10 cellular contexts compared by ENCODE assay signal in the genomic region with DNA sequence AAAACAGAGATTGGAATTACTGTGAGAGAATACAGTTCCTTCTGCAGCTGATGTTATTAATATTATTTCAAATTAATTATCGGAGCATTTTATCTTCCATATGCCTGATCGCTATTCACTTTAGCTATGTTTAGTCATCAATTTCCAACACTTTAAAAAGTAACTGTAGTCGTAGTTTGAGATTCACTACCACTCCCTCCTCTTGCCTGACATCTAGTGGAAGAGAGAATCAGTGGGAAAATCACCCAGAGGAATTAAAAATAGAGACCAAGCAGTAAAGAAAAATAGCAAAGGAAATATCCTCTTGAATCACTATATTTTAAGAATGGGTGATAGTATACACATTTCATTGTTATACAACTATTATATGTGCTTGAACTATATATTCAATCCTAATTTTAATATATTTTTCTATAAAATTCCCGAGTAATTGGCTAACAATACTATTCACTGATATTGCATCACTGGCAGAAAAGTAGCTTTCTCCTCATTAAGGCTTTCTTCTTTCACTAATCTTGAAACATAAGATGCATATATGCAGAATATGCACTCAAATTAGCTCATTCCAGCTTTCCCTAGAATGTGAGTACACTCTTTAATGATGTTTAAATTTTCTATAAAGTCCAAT.
DNase-seq lines count a peak whose midpoint lies in the region; ATAC-seq lines count a peak whose summit lies in the region.
"Had no signal": no experiment of that assay in that cellular context is flagged by ENCODE, and none has a peak within 500 bp of the region (broad histone marks: within the 10 kb centered on the region; RNA-seq: fewer than 3 reads in every experiment).

No MANE protein-coding gene starts in this region.

- CTCF ChIA-PET in activated naive CD4-positive, alpha-beta T cell treated with anti-CD3 and anti-CD28 coated beads for 36 hours (lab: Charles Lee), result no interaction called here

- no peaks in the 10 kb centered on the region for H3K27me3 Mint-ChIP-seq in activated naive CD4-positive, alpha-beta T cell treated with anti-CD3 and anti-CD28 coated beads for 36 hours (ENCODE audit: low read depth)
- H3K27me3 Mint-ChIP-seq: memory B cell had no signal

- no peaks in the 10 kb centered on the region for H3K36me3 Mint-ChIP-seq in activated naive CD4-positive, alpha-beta T cell treated with anti-CD3 and anti-CD28 coated beads for 36 hours (ENCODE audit: low read depth)
- H3K36me3 Mint-ChIP-seq: memory B cell had no signal

- H3K4me3 Mint-ChIP-seq in activated naive CD4-positive, alpha-beta T cell treated with anti-CD3 and anti-CD28 coated beads for 36 hours, result no peak overlapping the region
- H3K4me3 Mint-ChIP-seq: memory B cell had no signal

- no peaks in the 10 kb centered on the region for H3K9me3 Mint-ChIP-seq in activated naive CD4-positive, alpha-beta T cell treated with anti-CD3 and anti-CD28 coated beads for 36 hours
- H3K9me3 Mint-ChIP-seq: memory B cell had no signal

- DNase-seq in DMS114 treated with DMSO at 0.1 percent for 48 hours (lab: John Stamatoyannopoulos, UW; ENCODE audit: unreplicated experiment) (peak; percentile 22), HuH-7.5 (ENCODE audit: low spot score) (peak; percentile 1), SKM-1 (lab: John Stamatoyannopoulos, UW; ENCODE audit: unreplicated experiment) (peak; percentile 4), kidney tubule cell (ENCODE audit: low spot score) (peak; percentile 3), NCI-H1436 (lab: John Stamatoyannopoulos, UW) (no peak)
- DNase-seq in activated naive CD4-positive, alpha-beta T cell treated with anti-CD3 and anti-CD28 coated beads for 36 hours, result no peak
- DNase-seq: cerebellar nuclear complex had no signal

- no peak overlapping the region for H3K27ac Mint-ChIP-seq in activated naive CD4-positive, alpha-beta T cell treated with anti-CD3 and anti-CD28 coated beads for 36 hours
- H3K27ac Mint-ChIP-seq: memory B cell had no signal

- no peaks in the 10 kb centered on the region for H3K4me1 Mint-ChIP-seq in activated naive CD4-positive, alpha-beta T cell treated with anti-CD3 and anti-CD28 coated beads for 36 hours (ENCODE audit: low read depth)
- H3K4me1 Mint-ChIP-seq: memory B cell had no signal

- ATAC-seq in HG03045 (IDR thresholded peaks at IDR 0.05; ENCODE audit: unreplicated experiment) (no peak), GM18498 (IDR thresholded peaks at IDR 0.05; ENCODE audit: unreplicated experiment) (no peak)

- intact Hi-C loops in activated naive CD4-positive, alpha-beta T cell treated with anti-CD3 and anti-CD28 coated beads for 36 hours (cut with micrococcal nuclease), result no loop called here

Comparison
In these comparisons a context has a peak if more than half of its experiments do, and no peak if none do; other contexts are left out.
1. DNase-seq: peak in DMS114 treated with DMSO at 0.1 percent for 48 hours (single experiment), HuH-7.5 (single experiment), SKM-1 (single experiment) and kidney tubule cell (single experiment); none in activated naive CD4-positive, alpha-beta T cell treated with anti-CD3 and anti-CD28 coated beads for 36 hours (single experiment) and NCI-H1436 (single experiment).